In genomic region chr4:10061650-10062415, GRCh38 we compare ENCODE assay signal across 26 cellular contexts. TPM values are rescaled to one million over a fixed set of nuclear protein-coding genes. Genes with fewer than 3 reads are reported as not detected.
DNase-seq lines count a peak whose midpoint lies in the region; TF ChIP-seq lines count a peak whose summit lies in the region.
"Had no signal": no experiment of that assay in that cellular context is flagged by ENCODE, and none has a peak within 500 bp of the region (broad histone marks: within the 10 kb centered on the region; RNA-seq: fewer than 3 reads in every experiment).

No MANE protein-coding gene starts in this region.

- DNase-seq in MCF 10A (ENCODE audit: unreplicated experiment) (peak; percentile 30), breast epithelium (ENCODE audit: low spot score in 2 of 2) (no peak), amniotic epithelial cell (ENCODE audit: low read depth) (peak; percentile 16), fibroblast of pulmonary artery (ENCODE audit: low read depth) (peak; percentile 28), glomerular visceral epithelial cell (ENCODE audit: extremely low spot score) (no peak), GF-D8 (lab: John Stamatoyannopoulos, UW) (no peak), NCI-H1930 (lab: John Stamatoyannopoulos, UW) (no peak), foreskin melanocyte (no peak)
- DNase-seq: activated CD8-positive, alpha-beta memory T cell treated with anti-CD3 and anti-CD28 coated beads, Interleukin-2, amount 50 U/mL, for 48 hours; activated CD8-positive, alpha-beta T cell treated with anti-CD3 and anti-CD28 coated beads for 36 hours; activated naive CD4-positive, alpha-beta T cell treated with anti-CD3 and anti-CD28 coated beads for 36 hours; CD4-positive, alpha-beta T cell; DND-41; left cardiac atrium; NCI-H1048; NCI-H446; NCI-H748 treated with DMSO at 0.1 percent for 48 hours; SJCRH30; stimulated activated naive B cell treated with anti-CD40 and anti-IgM and Interleukin-4, amounts not matched to agents 10 μg/mL and 1 μg/mL and 100 μg/mL, for 72 hours; SW 1271; T-helper 9 cell had no signal

- no peaks in the 10 kb centered on the region for H3K27me3 ChIP-seq in breast epithelium
- H3K27me3 ChIP-seq: SJCRH30 had no signal

- no peaks in the 10 kb centered on the region for H3K36me3 Mint-ChIP-seq in MCF 10A (ENCODE audit: insufficient read depth, unreplicated experiment)
- H3K36me3 Mint-ChIP-seq: brain had no signal

- BruUV-seq in MCF 10A (replicated peaks; lab: Mats Ljungman, UMichigan): no TSS peak

- H3K4me3 ChIP-seq in breast epithelium (no peak overlapping the region), fibroblast of pulmonary artery (replicated peaks; ENCODE audit: low read depth, low read length) (no peak overlapping the region)
- H3K4me3 ChIP-seq: SJCRH30 had no signal

- no peaks in the 10 kb centered on the region for H3K4me1 Mint-ChIP-seq in MCF 10A (ENCODE audit: insufficient read depth, unreplicated experiment)
- H3K4me1 Mint-ChIP-seq: IgD-negative memory B cell had no signal

- POLR2A ChIA-PET in MCF 10A (lab: Yijun Ruan, JAX): interaction anchor here (0.8 kb wide), 1 partner anchor 40 kb away, joined by 4 read pairs; the partner anchor contains the start of gene SLC2A9

- no peak overlapping the region for H3K27ac ChIP-seq in breast epithelium
- H3K27ac ChIP-seq: 22Rv1, SJCRH30 had no signal

- H3K9me3 ChIP-seq in breast epithelium: no peaks in the 10 kb centered on the region
- H3K9me3 ChIP-seq: SJCRH30 had no signal

- TF ChIP-seq CTCF in MCF 10A (IDR thresholded peaks at IDR 0.05; ENCODE audit: unreplicated experiment) (no peak), breast epithelium (IDR thresholded peaks at IDR 0.05) (no peak), fibroblast of pulmonary artery (IDR thresholded peaks at IDR 0.05; ENCODE audit: low read length, missing control alignments) (no peak)

- no peak overlapping the region for H3K4me3 Mint-ChIP-seq in MCF 10A (ENCODE audit: unreplicated experiment)
- H3K4me3 Mint-ChIP-seq: activated CD8-positive, alpha-beta T cell treated with anti-CD3 and anti-CD28 coated beads for 36 hours; activated naive CD4-positive, alpha-beta T cell treated with anti-CD3 and anti-CD28 coated beads for 36 hours; brain; CD4-positive, alpha-beta T cell; IgD-negative memory B cell; nephron; stimulated activated naive B cell treated with anti-CD40 and anti-IgM and Interleukin-4, amounts not matched to agents 10 μg/mL and 1 μg/mL and 100 μg/mL, for 72 hours; type B pancreatic cell had no signal

- no peaks in the 10 kb centered on the region for H3K9me3 Mint-ChIP-seq in MCF 10A (ENCODE audit: unreplicated experiment)
- H3K9me3 Mint-ChIP-seq: activated CD8-positive, alpha-beta T cell treated with anti-CD3 and anti-CD28 coated beads for 36 hours; activated naive CD4-positive, alpha-beta T cell treated with anti-CD3 and anti-CD28 coated beads for 36 hours; brain; CD4-positive, alpha-beta T cell; IgD-negative memory B cell; nephron; stimulated activated naive B cell treated with anti-CD40 and anti-IgM and Interleukin-4, amounts not matched to agents 10 μg/mL and 1 μg/mL and 100 μg/mL, for 72 hours; type B pancreatic cell had no signal

- intact Hi-C loops in MCF 10A (cut with micrococcal nuclease) (loop anchor here (2.0 kb wide), 1 partner anchor 359 kb away; no protein-coding TSS in a partner anchor), breast epithelium (cut with DNase I; ENCODE audit: low total_unique reads) (no loop called here)

- no peaks in the 10 kb centered on the region for H3K27me3 Mint-ChIP-seq in MCF 10A (ENCODE audit: insufficient read depth, unreplicated experiment)
- H3K27me3 Mint-ChIP-seq: activated CD8-positive, alpha-beta T cell treated with anti-CD3 and anti-CD28 coated beads for 36 hours; brain; CD4-positive, alpha-beta T cell; IgD-negative memory B cell; stimulated activated naive B cell treated with anti-CD40 and anti-IgM and Interleukin-4, amounts not matched to agents 10 μg/mL and 1 μg/mL and 100 μg/mL, for 72 hours; type B pancreatic cell had no signal

- TF ChIP-seq POLR2A in breast epithelium (IDR thresholded peaks at IDR 0.05): no peak

- H3K36me3 ChIP-seq in breast epithelium: no peaks in the 10 kb centered on the region
- H3K36me3 ChIP-seq: SJCRH30 had no signal

- CTCF ChIA-PET in MCF 10A (lab: Yijun Ruan, JAX): interaction anchor here (0.6 to 7.4 kb wide), 12 partner anchors 8 to 490 kb away, joined by 3 to 61 read pairs (median 10); partner anchors contain the start of gene SLC2A9

- no peaks in the 10 kb centered on the region for H3K4me1 ChIP-seq in breast epithelium
- H3K4me1 ChIP-seq: SJCRH30 had no signal

- H3K27ac Mint-ChIP-seq in MCF 10A (ENCODE audit: low read depth, unreplicated experiment): no peak overlapping the region
- H3K27ac Mint-ChIP-seq: activated CD8-positive, alpha-beta T cell treated with anti-CD3 and anti-CD28 coated beads for 36 hours; activated naive CD4-positive, alpha-beta T cell treated with anti-CD3 and anti-CD28 coated beads for 36 hours; CD4-positive, alpha-beta T cell; nephron; stimulated activated naive B cell treated with anti-CD40 and anti-IgM and Interleukin-4, amounts not matched to agents 10 μg/mL and 1 μg/mL and 100 μg/mL, for 72 hours; type B pancreatic cell had no signal

RNA-seq across cellular contexts. Expression of gene SLC2A9, which starts 40.5 kb away (rescaled TPM):
- total RNA-seq in MCF 10A (2022) (22.5 and 33.3 TPM in 2 replicates), breast epithelium (10 to 100 TPM in 1 of 3 donors, 1 to 10 TPM in 2; 6.2 to 10.7 (median 9.5) TPM)

RNA-seq across cellular contexts. Expression of gene WDR1, which starts 54.8 kb away (rescaled TPM):
- 240 and 246 TPM in 2 replicates for total RNA-seq in MCF 10A (2022)
- 100 to 1,000 TPM in 2 of 3 donors, 10 to 100 TPM in 1; 93.9 to 142 (median 127) TPM for total RNA-seq in breast epithelium

Comparison
In these comparisons a context has a peak if more than half of its experiments do, and no peak if none do; other contexts are left out.
1. DNase-seq: peak in MCF 10A (single experiment), amniotic epithelial cell (single experiment) and fibroblast of pulmonary artery (single experiment); none in breast epithelium (0 of 2), glomerular visceral epithelial cell (single experiment), GF-D8 (single experiment), NCI-H1930 (0 of 2) and foreskin melanocyte (single experiment).